ENCODE assay signal across 6 cellular contexts in genomic region chr19:48806518-48806817, GRCh38.
DNase-seq lines count a peak whose midpoint lies in the region; ATAC-seq lines count a peak whose summit lies in the region.

No MANE protein-coding gene starts in this region.

- DNase-seq in COLO668 (lab: John Stamatoyannopoulos, UW; ENCODE audit: unreplicated experiment) (peak; percentile 29), NCI-H2171 (lab: John Stamatoyannopoulos, UW) (peak; percentile 38), germinal center (ENCODE audit: low spot score) (peak; percentile 76), DMS79 treated with DMSO at 0.1 percent for 48 hours (lab: John Stamatoyannopoulos, UW) (no peak), epidermal melanocyte (ENCODE audit: insufficient read length, low spot score) (no peak)

- no peak for ATAC-seq in GM18498 (IDR thresholded peaks at IDR 0.05; ENCODE audit: unreplicated experiment)

Comparison
In these comparisons a context has a peak if more than half of its experiments do, and no peak if none do; other contexts are left out.
1. DNase-seq: peak in COLO668 (single experiment), NCI-H2171 (single experiment) and germinal center (single experiment); none in DMS79 treated with DMSO at 0.1 percent for 48 hours (single experiment) and epidermal melanocyte (single experiment).